ENCODE assay signal across 21 cellular contexts in the genomic region with DNA sequence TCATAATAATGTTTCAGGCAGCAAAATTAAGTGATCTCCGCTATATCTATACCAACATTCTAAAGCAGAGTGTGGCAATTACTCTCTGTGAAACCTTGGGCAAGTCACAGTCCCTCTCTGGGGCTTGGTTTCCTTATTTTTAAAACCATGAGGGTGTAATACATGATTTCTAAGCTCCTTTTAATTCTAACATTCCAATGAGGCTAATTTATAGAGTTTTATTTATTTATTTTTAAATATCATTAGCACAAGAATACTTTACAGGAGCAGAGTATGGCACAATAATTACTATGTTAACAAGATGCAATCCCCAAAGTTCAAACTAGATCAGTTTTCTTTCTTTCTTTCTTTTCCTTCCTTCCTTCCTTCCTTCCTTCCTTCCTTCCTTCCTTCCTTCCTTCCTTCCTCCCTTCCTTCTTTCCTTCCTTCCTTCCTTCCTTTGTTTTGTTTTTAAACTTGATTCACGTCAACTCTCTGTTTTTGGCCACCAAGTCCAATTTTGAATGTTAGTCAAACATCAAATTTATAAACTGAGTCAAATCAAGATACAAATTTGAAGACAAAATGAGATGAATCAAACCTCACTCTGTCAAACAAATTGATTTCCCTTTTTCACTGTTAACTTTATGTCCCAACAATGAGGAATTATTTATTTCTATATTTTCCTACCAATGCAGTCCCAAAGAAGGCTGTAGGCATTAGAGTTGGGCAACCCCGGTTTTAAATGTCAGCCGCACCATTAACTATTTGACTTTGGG. TPM values are rescaled to one million over a fixed set of nuclear protein-coding genes. Genes with fewer than 3 reads are reported as not detected.
A peak's percentile ranks its signal among the peaks of the same experiment; 100 is the strongest.
DNase-seq lines count a peak whose midpoint lies in the region; ATAC-seq and TF ChIP-seq lines count a peak whose summit lies in the region.
"Had no signal": no experiment of that assay in that cellular context is flagged by ENCODE, and none has a peak within 500 bp of the region (broad histone marks: within the 10 kb centered on the region; RNA-seq: fewer than 3 reads in every experiment).

No MANE protein-coding gene starts in this region.

- no peak overlapping the region for H3K27ac ChIP-seq in CD8-positive, alpha-beta T cell (ENCODE audit: low read depth, low read length)
- H3K27ac ChIP-seq in dorsolateral prefrontal cortex (no peak overlapping the region), left lung (no peak overlapping the region)
- H3K27ac ChIP-seq: BLaER1 treated with 17β-estradiol and CSF1 and Interleukin-3, amounts not matched to agents 10 nM and 100 nM; HL-60; KMS-11 had no signal

- DNase-seq in activated naive CD4-positive, alpha-beta T cell treated with Interleukin-2 at 50 U/mL for 16 hours, result no peak
- no peak for DNase-seq in CD8-positive, alpha-beta T cell
- no peak for DNase-seq in naive thymus-derived CD8-positive, alpha-beta T cell
- DNase-seq in OCI-M1 (lab: John Stamatoyannopoulos, UW), result no peak
- DNase-seq in dorsolateral prefrontal cortex, result no peak
- no peak for DNase-seq in left lung
- DNase-seq: COR-L47, NCI-H1417, NCI-H187 treated with DMSO at 0.1 percent for 48 hours, NCI-H226, NCI-H524 treated with DMSO at 0.1 percent for 48 hours, PC-3, RPMI8226, SHP77 treated with DMSO at 0.1 percent for 48 hours had no signal

- no peaks in the 10 kb centered on the region for H3K27me3 Mint-ChIP-seq in activated naive CD4-positive, alpha-beta T cell treated with anti-CD3 and anti-CD28 coated beads, Interleukin-2, amount 50 U/mL, for 24 hours
- no peaks in the 10 kb centered on the region for H3K27me3 Mint-ChIP-seq in CD8-positive, alpha-beta T cell (ENCODE audit: low read depth)
- no peaks in the 10 kb centered on the region for H3K27me3 Mint-ChIP-seq in activated naive CD8-positive, alpha-beta T cell
- no peaks in the 10 kb centered on the region for H3K27me3 Mint-ChIP-seq in naive thymus-derived CD8-positive, alpha-beta T cell

- POLR2A ChIA-PET in CD8-positive, alpha-beta T cell (lab: Charles Lee), result interaction anchor here (0.9 kb wide), 1 partner anchor 176 kb away, joined by 3 read pairs; no protein-coding TSS in a partner anchor
- POLR2A ChIA-PET in naive thymus-derived CD8-positive, alpha-beta T cell (lab: Charles Lee), result no interaction called here

- peaks cover 85% of the 10 kb centered on the region for H3K4me1 Mint-ChIP-seq in activated naive CD4-positive, alpha-beta T cell treated with anti-CD3 and anti-CD28 coated beads, Interleukin-2, amount 50 U/mL, for 24 hours
- peaks cover 71% of the 10 kb centered on the region for H3K4me1 Mint-ChIP-seq in CD8-positive, alpha-beta T cell (ENCODE audit: low read depth)
- H3K4me1 Mint-ChIP-seq in activated naive CD8-positive, alpha-beta T cell (ENCODE audit: low read depth), result peaks cover 76% of the 10 kb centered on the region
- H3K4me1 Mint-ChIP-seq in naive thymus-derived CD8-positive, alpha-beta T cell, result peaks cover 22 to 67% (median 56%) of the 10 kb centered on the region in 4 donors

- no peaks in the 10 kb centered on the region for H3K9me3 ChIP-seq in CD8-positive, alpha-beta T cell (ENCODE audit: low read length)
- no peaks in the 10 kb centered on the region for H3K9me3 ChIP-seq in left lung
- H3K9me3 ChIP-seq: BLaER1 treated with 17β-estradiol and CSF1 and Interleukin-3, amounts not matched to agents 10 nM and 100 nM had no signal

- CTCF ChIA-PET in CD8-positive, alpha-beta T cell (lab: Charles Lee), result no interaction called here

- H3K9me3 Mint-ChIP-seq in activated naive CD4-positive, alpha-beta T cell treated with anti-CD3 and anti-CD28 coated beads, Interleukin-2, amount 50 U/mL, for 24 hours, result no peaks in the 10 kb centered on the region
- peaks cover 3% of the 10 kb centered on the region for H3K9me3 Mint-ChIP-seq in CD8-positive, alpha-beta T cell
- H3K9me3 Mint-ChIP-seq in activated naive CD8-positive, alpha-beta T cell (ENCODE audit: low read depth), result no peaks in the 10 kb centered on the region
- H3K9me3 Mint-ChIP-seq in naive thymus-derived CD8-positive, alpha-beta T cell, result peaks cover 0 to 5% (median 0%) of the 10 kb centered on the region in 9 donors

- peaks cover 2% of the 10 kb centered on the region for H3K36me3 Mint-ChIP-seq in activated naive CD4-positive, alpha-beta T cell treated with anti-CD3 and anti-CD28 coated beads, Interleukin-2, amount 50 U/mL, for 24 hours
- H3K36me3 Mint-ChIP-seq in CD8-positive, alpha-beta T cell, result no peaks in the 10 kb centered on the region
- H3K36me3 Mint-ChIP-seq in activated naive CD8-positive, alpha-beta T cell, result no peaks in the 10 kb centered on the region
- peaks cover 0 to 2% (median 0%) of the 10 kb centered on the region in 3 donors for H3K36me3 Mint-ChIP-seq in naive thymus-derived CD8-positive, alpha-beta T cell

- H3K27me3 ChIP-seq in CD8-positive, alpha-beta T cell (ENCODE audit: insufficient read depth, low read length), result no peaks in the 10 kb centered on the region
- H3K27me3 ChIP-seq in dorsolateral prefrontal cortex, result peaks cover 0 to 71% (median 6%) of the 10 kb centered on the region in 45 donors
- H3K27me3 ChIP-seq in left lung, result no peaks in the 10 kb centered on the region

- peak overlapping the region; percentile 87 for H3K27ac Mint-ChIP-seq in activated naive CD4-positive, alpha-beta T cell treated with anti-CD3 and anti-CD28 coated beads, Interleukin-2, amount 50 U/mL, for 24 hours
- peak overlapping the region; percentile 91 for H3K27ac Mint-ChIP-seq in CD8-positive, alpha-beta T cell
- H3K27ac Mint-ChIP-seq in activated naive CD8-positive, alpha-beta T cell, result peak overlapping the region; percentile 50
- peak overlapping the region in 7 of 10 donors; percentile 72 to 94 (median 89) for H3K27ac Mint-ChIP-seq in naive thymus-derived CD8-positive, alpha-beta T cell

- intact Hi-C loops in CD8-positive, alpha-beta T cell (cut with DNase I, micrococcal nuclease), result no loop called here
- intact Hi-C loops in dorsolateral prefrontal cortex (cut with DNase I), result no loop called here
- intact Hi-C loops in left lung (cut with DNase I), result no loop called here

- peaks cover 39% of the 10 kb centered on the region for H3K4me1 ChIP-seq in CD8-positive, alpha-beta T cell (ENCODE audit: insufficient read depth, low read length)
- H3K4me1 ChIP-seq in left lung, result no peaks in the 10 kb centered on the region

- no peak for ATAC-seq in CD8-positive, alpha-beta T cell
- no peak for ATAC-seq in naive thymus-derived CD8-positive, alpha-beta T cell
- no peak for ATAC-seq in left lung
- ATAC-seq: PC-3 had no signal

- TF ChIP-seq CTCF in CD8-positive, alpha-beta T cell (IDR thresholded peaks at IDR 0.05), result no peak
- TF ChIP-seq CTCF in dorsolateral prefrontal cortex (IDR thresholded peaks at IDR 0.05 in 54 of 56, conservative IDR thresholded peaks at IDR 0.05 in 2 of 56; ENCODE audit: low read depth in 1 of 56, partially characterized antibody in 56 of 56), result no peak
- TF ChIP-seq CTCF in left lung (IDR thresholded peaks at IDR 0.05), result no peak

- no peak overlapping the region for H3K4me3 Mint-ChIP-seq in activated naive CD4-positive, alpha-beta T cell treated with anti-CD3 and anti-CD28 coated beads, Interleukin-2, amount 50 U/mL, for 24 hours
- H3K4me3 Mint-ChIP-seq in CD8-positive, alpha-beta T cell, result no peak overlapping the region
- no peak overlapping the region for H3K4me3 Mint-ChIP-seq in activated naive CD8-positive, alpha-beta T cell
- H3K4me3 Mint-ChIP-seq in naive thymus-derived CD8-positive, alpha-beta T cell, result peak overlapping the region in 2 of 10 donors; percentile 4 to 38

- no peak overlapping the region for H3K4me3 ChIP-seq in CD8-positive, alpha-beta T cell (ENCODE audit: low read depth, low read length)
- H3K4me3 ChIP-seq in dorsolateral prefrontal cortex (no peak overlapping the region), left lung (no peak overlapping the region)
- H3K4me3 ChIP-seq: BLaER1 treated with 17β-estradiol and CSF1 and Interleukin-3, amounts not matched to agents 10 nM and 100 nM had no signal

- H3K36me3 ChIP-seq in CD8-positive, alpha-beta T cell (ENCODE audit: insufficient read depth, low read length), result no peaks in the 10 kb centered on the region
- H3K36me3 ChIP-seq in left lung, result no peaks in the 10 kb centered on the region
- H3K36me3 ChIP-seq: BLaER1 treated with 17β-estradiol and CSF1 and Interleukin-3, amounts not matched to agents 10 nM and 100 nM had no signal

RNA-seq across cellular contexts. Expression of a gene that starts 50.2 kb away (rescaled TPM):
- 10 to 100 TPM; 34.9 to 36.5 TPM for total RNA-seq in CD8-positive, alpha-beta T cell
- 10 to 100 TPM; 43.0 to 47.8 TPM for total RNA-seq in naive thymus-derived CD8-positive, alpha-beta T cell
- 1 to 10 TPM; 5.1 to 8.8 (median 5.5) TPM for polyA plus RNA-seq in naive thymus-derived CD8-positive, alpha-beta T cell
- total RNA-seq in dorsolateral prefrontal cortex (under 1 TPM in 23 of 120 experiments, not detected in 97; 0.06 to 0.71 (median 0.13) TPM), left lung (1 to 10 TPM in 1 of 2 donors, under 1 TPM in 1; 0.87 to 1.3 TPM)
- total RNA-seq: HT1080, M059J, PC-3 had no signal

Comparison
In these comparisons a context has a peak if more than half of its experiments do, and no peak if none do; other contexts are left out.
1. RNA of a gene that starts 50.2 kb away (total RNA-seq): 43.0 to 47.8 TPM in naive thymus-derived CD8-positive, alpha-beta T cell and 34.9 to 36.5 TPM in CD8-positive, alpha-beta T cell; 0.87 to 1.3 TPM in left lung and 0.06 to 0.71 TPM in dorsolateral prefrontal cortex; every median in the first group is over 10 times any median in the second.
2. Peak in every context shown above with its lines, with median percentiles within 50 percentile points of each other: H3K27ac Mint-ChIP-seq.